37 cellular contexts compared by ENCODE assay signal in the genomic region with DNA sequence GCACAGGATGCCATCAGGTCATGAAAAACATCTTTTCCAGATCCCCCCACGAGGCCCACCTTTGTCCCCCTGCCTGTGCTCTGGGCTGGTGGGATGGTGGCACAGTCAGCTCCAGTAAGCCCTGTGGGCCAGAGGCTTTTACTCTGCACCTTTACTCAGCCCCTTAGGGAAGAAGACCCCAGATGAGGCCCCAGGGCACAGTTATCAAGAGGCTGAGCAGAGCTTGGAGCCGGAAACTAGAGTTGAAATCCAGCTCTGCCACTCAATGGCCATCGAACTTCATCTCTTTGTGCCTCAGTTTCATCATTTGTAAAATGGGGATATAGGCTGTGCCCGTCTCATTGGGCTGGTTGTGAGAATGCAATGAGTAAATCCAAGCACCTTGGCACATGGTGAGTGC.
"Had no signal": no experiment of that assay in that cellular context is flagged by ENCODE, and none has a peak within 500 bp of the region (broad histone marks: within the 10 kb centered on the region; RNA-seq: fewer than 3 reads in every experiment).

No MANE protein-coding gene starts in this region.

- H3K27ac Mint-ChIP-seq: activated B cell treated with CpG ODN at 0.5 μM for 24 hours; activated CD4-positive, alpha-beta memory T cell treated with anti-CD3 and anti-CD28 coated beads for 36 hours; activated CD8-positive, alpha-beta T cell treated with anti-CD3 and anti-CD28 coated beads for 36 hours; activated naive CD4-positive, alpha-beta T cell treated with anti-CD3 and anti-CD28 coated beads for 36 hours; activated naive CD8-positive, alpha-beta T cell treated with anti-CD3 and anti-CD28 coated beads for 36 hours; activated T-cell treated with anti-CD3 and anti-CD28 coated beads, Interleukin-2, amount 50 U/mL, for 72 hours; activated T-helper 1 cell treated with anti-CD3 and anti-CD28 coated beads, Interleukin-12 subunit alpha, Interleukin-12 subunit beta, Interleukin-2, Interleukin-4 antibody, amounts not matched to agents 30 ng/mL and 10 ng/mL and 1 ng/mL, durations not matched to agents 14 hours and 24 hours and 36 hours; activated T-helper 17 cell treated with anti-CD3 and anti-CD28 coated beads, Interleukin-2, amount 50 U/mL, for 72 hours; T-helper 1 cell treated with Interleukin-12 subunit alpha and Interleukin-12 subunit beta and Interleukin-4 antibody, amounts not matched to agents 30 μg/mL and 1 μg/mL, for 36 hours; T-helper 2 cell treated with Interferon-gamma antibody and Interleukin-4, amounts not matched to agents 5 μg/mL and 100 μg/mL, for 36 hours had no signal

- ATAC-seq: activated CD8-positive, alpha-beta T cell treated with anti-CD3 and anti-CD28 coated beads for 36 hours; activated naive CD4-positive, alpha-beta T cell treated with anti-CD3 and anti-CD28 coated beads, Interleukin-2, amount 50 U/mL, for 72 hours; activated T-cell treated with anti-CD3 and anti-CD28 coated beads, Interleukin-2, amount 50 U/mL, for 4 hours; activated T-cell treated with anti-CD3 and anti-CD28 coated beads, Interleukin-2, amount 50 U/mL, for 72 hours; activated T-helper 17 cell treated with anti-CD3 and anti-CD28 coated beads, Interleukin-2, amount 50 U/mL, for 72 hours; body of pancreas had no signal

- H3K36me3 Mint-ChIP-seq: activated CD4-positive, alpha-beta memory T cell treated with anti-CD3 and anti-CD28 coated beads for 36 hours; activated naive CD8-positive, alpha-beta T cell treated with anti-CD3 and anti-CD28 coated beads for 36 hours had no signal

- H3K4me1 Mint-ChIP-seq: activated B cell treated with CpG ODN at 0.5 μM for 24 hours had no signal

- H3K4me3 Mint-ChIP-seq: activated B cell treated with CpG ODN at 0.5 μM for 24 hours; activated CD4-positive, alpha-beta memory T cell treated with anti-CD3 and anti-CD28 coated beads for 36 hours; activated CD8-positive, alpha-beta T cell treated with anti-CD3 and anti-CD28 coated beads for 36 hours; activated naive CD4-positive, alpha-beta T cell treated with anti-CD3 and anti-CD28 coated beads for 36 hours; activated naive CD8-positive, alpha-beta T cell treated with anti-CD3 and anti-CD28 coated beads for 36 hours; activated T-cell treated with anti-CD3 and anti-CD28 coated beads, Interleukin-2, amount 50 U/mL, for 4 hours; activated T-cell treated with anti-CD3 and anti-CD28 coated beads, Interleukin-2, amount 50 U/mL, for 72 hours; activated T-helper 1 cell treated with anti-CD3 and anti-CD28 coated beads, Interleukin-12 subunit alpha, Interleukin-12 subunit beta, Interleukin-2, Interleukin-4 antibody, amounts not matched to agents 30 ng/mL and 10 ng/mL and 1 ng/mL, durations not matched to agents 14 hours and 24 hours and 36 hours; activated T-helper 17 cell treated with anti-CD3 and anti-CD28 coated beads, Interleukin-2, amount 50 U/mL, for 72 hours; T-helper 1 cell treated with Interleukin-12 subunit alpha and Interleukin-12 subunit beta and Interleukin-4 antibody, amounts not matched to agents 30 μg/mL and 1 μg/mL, for 36 hours; T-helper 2 cell treated with Interferon-gamma antibody and Interleukin-4, amounts not matched to agents 5 μg/mL and 100 μg/mL, for 36 hours had no signal

- H3K4me1 ChIP-seq: adrenal gland, body of pancreas, breast epithelium had no signal

- H3K9me3 Mint-ChIP-seq: activated CD8-positive, alpha-beta T cell treated with anti-CD3 and anti-CD28 coated beads for 36 hours; activated naive CD4-positive, alpha-beta T cell treated with anti-CD3 and anti-CD28 coated beads for 36 hours; activated T-cell treated with anti-CD3 and anti-CD28 coated beads, Interleukin-2, amount 50 U/mL, for 4 hours; activated T-helper 17 cell treated with anti-CD3 and anti-CD28 coated beads, Interleukin-2, amount 50 U/mL, for 72 hours had no signal

- H3K36me3 ChIP-seq: adrenal gland, brain microvascular endothelial cell, breast epithelium had no signal

- H3K27me3 ChIP-seq: adrenal gland, body of pancreas, brain microvascular endothelial cell had no signal

- H3K27ac ChIP-seq: adrenal gland, body of pancreas, brain microvascular endothelial cell, breast epithelium, VCaP had no signal

- FAIRE-seq: astrocyte, TTC549 had no signal

- H3K9me3 ChIP-seq: adrenal gland had no signal

- DNase-seq: activated B cell treated with CpG ODN at 0.5 μM for 24 hours; activated CD4-positive, alpha-beta memory T cell treated with anti-CD3 and anti-CD28 coated beads for 36 hours; activated CD4-positive, alpha-beta T cell treated with anti-CD3 and anti-CD28 coated beads for 4 hours; activated CD4-positive, alpha-beta T cell treated with anti-CD3 and anti-CD28 coated beads, Interleukin-2, amount 50 U/mL, for 1 hour; activated CD4-positive, alpha-beta T cell treated with anti-CD3 and anti-CD28 coated beads, Interleukin-2, amount 50 U/mL, for 4 hours; activated CD4-positive, CD25-positive, alpha-beta regulatory T cell treated with anti-CD3 and anti-CD28 coated beads, Interleukin-2, amount 50 U/mL, for 72 hours; activated CD8-positive, alpha-beta memory T cell treated with anti-CD3 and anti-CD28 coated beads, Interleukin-2, amount 50 U/mL, for 4 hours; activated CD8-positive, alpha-beta T cell treated with anti-CD3 and anti-CD28 coated beads for 36 hours; activated effector memory CD4-positive, alpha-beta T cell treated with anti-CD3 and anti-CD28 coated beads, Interleukin-2, amount 50 U/mL, for 16 hours; activated gamma-delta T cell treated with Interleukin-2 at 50 U/mL for 16 hours; activated naive CD4-positive, alpha-beta T cell; activated naive CD4-positive, alpha-beta T cell treated with anti-CD3 and anti-CD28 coated beads for 36 hours; activated naive CD4-positive, alpha-beta T cell treated with anti-CD3 and anti-CD28 coated beads, Interleukin-2, amount 50 U/mL, for 16 hours; activated naive CD8-positive, alpha-beta T cell treated with anti-CD3 and anti-CD28 coated beads for 36 hours; activated T-cell treated with anti-CD3 and anti-CD28 coated beads for 4 hours; activated T-cell treated with anti-CD3 and anti-CD28 coated beads, Interleukin-2, amount 50 U/mL, for 1 hour; activated T-cell treated with anti-CD3 and anti-CD28 coated beads, Interleukin-2, amount 50 U/mL, for 4 hours; activated T-cell treated with anti-CD3 and anti-CD28 coated beads, Interleukin-2, amount 50 U/mL, for 72 hours; adrenal gland; amniotic stem cell; aorta; body of pancreas; brain microvascular endothelial cell; central memory CD4-positive, alpha-beta T cell; SW 1271; T-helper 1 cell; T-helper 2 cell; T-helper 9 cell had no signal

- H3K4me3 ChIP-seq: adrenal gland, body of pancreas, breast epithelium had no signal
